ENCODE assay signal across 19 cellular contexts in the genomic region with DNA sequence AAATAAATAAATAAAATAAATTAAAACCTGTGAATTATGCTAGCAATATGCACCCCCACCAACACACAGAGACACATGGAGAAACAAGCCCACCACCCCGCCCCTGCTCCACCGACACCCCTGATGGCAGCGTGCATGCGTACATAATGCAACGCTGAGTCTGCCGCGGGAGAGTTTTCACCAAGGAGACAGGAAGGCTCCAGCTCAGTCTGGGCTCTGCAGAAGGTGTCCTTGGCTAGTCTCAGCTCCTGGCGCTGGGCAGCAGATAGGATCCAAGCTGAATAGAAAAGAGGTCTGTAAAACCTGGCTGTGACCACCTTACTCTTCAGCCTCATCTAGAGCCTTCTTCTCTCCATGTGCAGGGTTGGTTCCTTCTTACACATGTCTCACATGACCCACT. TPM values are rescaled to one million over a fixed set of nuclear protein-coding genes. Genes with fewer than 3 reads are reported as not detected.
DNase-seq lines count a peak whose midpoint lies in the region; ATAC-seq lines count a peak whose summit lies in the region.
"Had no signal": no experiment of that assay in that cellular context is flagged by ENCODE, and none has a peak within 500 bp of the region (broad histone marks: within the 10 kb centered on the region; RNA-seq: fewer than 3 reads in every experiment).

No MANE protein-coding gene starts in this region.

- no peaks in the 10 kb centered on the region for H3K27me3 Mint-ChIP-seq in CD4-positive, CD25-positive, alpha-beta regulatory T cell
- H3K27me3 Mint-ChIP-seq: B cell had no signal

- no peak overlapping the region for H3K4me3 ChIP-seq in CD4-positive, CD25-positive, alpha-beta regulatory T cell (ENCODE audit: low read depth, low read length)
- no peak overlapping the region for H3K4me3 ChIP-seq in neuronal stem cell (ENCODE audit: low read length in 2 of 2)
- H3K4me3 ChIP-seq: BLaER1 treated with 17β-estradiol and CSF1 and Interleukin-3, amounts not matched to agents 10 nM and 100 nM had no signal

- no peaks in the 10 kb centered on the region for H3K36me3 ChIP-seq in CD4-positive, CD25-positive, alpha-beta regulatory T cell (ENCODE audit: control insufficient read depth, insufficient read depth, low read length)
- no peaks in the 10 kb centered on the region for H3K36me3 ChIP-seq in neuronal stem cell (replicated peaks in 1 of 2; ENCODE audit: control insufficient read depth in 2 of 2, insufficient read depth in 2 of 2, low read length in 2 of 2)
- H3K36me3 ChIP-seq: BLaER1 treated with 17β-estradiol and CSF1 and Interleukin-3, amounts not matched to agents 10 nM and 100 nM had no signal

- H3K14ac ChIP-seq in neuronal stem cell (ENCODE audit: low read length), result no peak overlapping the region

- no peak overlapping the region for H4K91ac ChIP-seq in neuronal stem cell (ENCODE audit: low read depth, low read length, poor library complexity)

- H2BK15ac ChIP-seq in neuronal stem cell (ENCODE audit: low read length), result peak overlapping the region; percentile 55

- H3K36me3 Mint-ChIP-seq in CD4-positive, CD25-positive, alpha-beta regulatory T cell, result no peaks in the 10 kb centered on the region
- H3K36me3 Mint-ChIP-seq: CD8-positive, alpha-beta T cell had no signal

- no CpG with 5 or more reads among the region's 8 CpGs for WGBS in neuronal stem cell (ENCODE audit: extremely low coverage in 2 of 2, insufficient read length in 2 of 2, insufficient replicate concordance in 1 of 2), 2 donors

- H3K4ac ChIP-seq in neuronal stem cell (ENCODE audit: low read length), result no peak overlapping the region

- peaks cover 19% of the 10 kb centered on the region for H3K4me1 ChIP-seq in CD4-positive, CD25-positive, alpha-beta regulatory T cell (ENCODE audit: control insufficient read depth, insufficient read depth, low read length, poor library complexity, severe bottlenecking)
- no peaks in the 10 kb centered on the region for H3K4me1 ChIP-seq in neuronal stem cell (ENCODE audit: control insufficient read depth in 2 of 2, insufficient read depth in 1 of 2, low read depth in 1 of 2, low read length in 2 of 2)
- H3K4me1 ChIP-seq: BLaER1 treated with 17β-estradiol and CSF1 and Interleukin-3, amounts not matched to agents 10 nM and 100 nM; Caco-2 had no signal

- no peaks in the 10 kb centered on the region for H3K9me3 ChIP-seq in CD4-positive, CD25-positive, alpha-beta regulatory T cell (ENCODE audit: control insufficient read depth in 2 of 2, low read length in 2 of 2)
- no peaks in the 10 kb centered on the region for H3K9me3 ChIP-seq in neuronal stem cell (replicated peaks in 1 of 2; ENCODE audit: control insufficient read depth in 2 of 2, insufficient read depth in 1 of 2, low read depth in 1 of 2, low read length in 2 of 2)
- H3K9me3 ChIP-seq: BLaER1 treated with 17β-estradiol and CSF1 and Interleukin-3, amounts not matched to agents 10 nM and 100 nM; Caco-2 had no signal

- no peak overlapping the region for H2BK5ac ChIP-seq in neuronal stem cell (ENCODE audit: low read length)

- H3K9ac ChIP-seq in neuronal stem cell (ENCODE audit: low read depth, low read length, poor library complexity), result peak overlapping the region; percentile 3
- H3K9ac ChIP-seq: BLaER1 treated with 17β-estradiol and CSF1 and Interleukin-3, amounts not matched to agents 10 nM and 100 nM had no signal

- H3K4me1 Mint-ChIP-seq in CD4-positive, CD25-positive, alpha-beta regulatory T cell, result peaks cover 30 to 43% (median 36%) of the 10 kb centered on the region in 4 donors
- H3K4me1 Mint-ChIP-seq: B cell had no signal

- no peak for ATAC-seq in CD4-positive, CD25-positive, alpha-beta regulatory T cell (ENCODE audit: low read depth in 2 of 2)
- ATAC-seq: CD8-positive, alpha-beta T cell had no signal

- no peak overlapping the region for H2AK5ac ChIP-seq in neuronal stem cell (ENCODE audit: low read depth, low read length)

- no peak overlapping the region for H3K23ac ChIP-seq in neuronal stem cell (ENCODE audit: low read depth, low read length, poor library complexity)

- H3K18ac ChIP-seq in neuronal stem cell (ENCODE audit: low read length), result peak overlapping the region; percentile 65

- no peak overlapping the region for H2AFZ ChIP-seq in neuronal stem cell (ENCODE audit: low read length)

- H3K27me3 ChIP-seq in CD4-positive, CD25-positive, alpha-beta regulatory T cell (ENCODE audit: control insufficient read depth, insufficient read depth, low read length), result no peaks in the 10 kb centered on the region
- H3K27me3 ChIP-seq in neuronal stem cell (ENCODE audit: control insufficient read depth in 3 of 3, insufficient read depth in 3 of 3, low read depth in 1 of 3, low read length in 3 of 3), result peaks cover 0 to 3% (median 0%) of the 10 kb centered on the region in 3 experiments
- H3K27me3 ChIP-seq: BLaER1 treated with 17β-estradiol and CSF1 and Interleukin-3, amounts not matched to agents 10 nM and 100 nM had no signal

- no peak overlapping the region for H2BK120ac ChIP-seq in neuronal stem cell (ENCODE audit: low read depth, low read length)

- H4K8ac ChIP-seq in neuronal stem cell (ENCODE audit: low read depth, low read length), result no peak overlapping the region

- no peak overlapping the region for H2BK12ac ChIP-seq in neuronal stem cell (ENCODE audit: low read length)

- peak overlapping the region; percentile 38 to 95 (median 62) for H3K27ac Mint-ChIP-seq in CD4-positive, CD25-positive, alpha-beta regulatory T cell
- H3K27ac Mint-ChIP-seq: B cell; CD8-positive, alpha-beta T cell had no signal

- H3K9me3 Mint-ChIP-seq in CD4-positive, CD25-positive, alpha-beta regulatory T cell, result peaks cover 0 to 3% (median 0%) of the 10 kb centered on the region in 7 donors
- H3K9me3 Mint-ChIP-seq: CD8-positive, alpha-beta T cell had no signal

- H3K79me1 ChIP-seq in neuronal stem cell (ENCODE audit: low read depth, low read length), result peaks cover 2% of the 10 kb centered on the region

- no peak overlapping the region for H3K4me3 Mint-ChIP-seq in CD4-positive, CD25-positive, alpha-beta regulatory T cell
- H3K4me3 Mint-ChIP-seq: B cell; CD8-positive, alpha-beta T cell had no signal

- H3K4me2 ChIP-seq in neuronal stem cell (ENCODE audit: insufficient read depth, low read length, poor library complexity, severe bottlenecking), result no peak overlapping the region
- H3K4me2 ChIP-seq: BLaER1 treated with 17β-estradiol and CSF1 and Interleukin-3, amounts not matched to agents 10 nM and 100 nM had no signal

- no peak overlapping the region for H3K27ac ChIP-seq in CD4-positive, CD25-positive, alpha-beta regulatory T cell (ENCODE audit: insufficient read depth, low read length, poor library complexity, severe bottlenecking)
- H3K27ac ChIP-seq in neuronal stem cell (replicated peaks; ENCODE audit: low read length), result no peak overlapping the region
- H3K27ac ChIP-seq: BLaER1 treated with 17β-estradiol and CSF1 and Interleukin-3, amounts not matched to agents 10 nM and 100 nM; C4-2B had no signal

- no peak for DNase-seq in CD4-positive, CD25-positive, alpha-beta regulatory T cell
- DNase-seq in NCI-H69 (lab: John Stamatoyannopoulos, UW), result peak; percentile 18
- no peak for DNase-seq in neuronal stem cell (ENCODE audit: low spot score)
- no peak for DNase-seq in DMS 273 treated with DMSO at 0.1 percent for 48 hours (lab: John Stamatoyannopoulos, UW)
- DNase-seq in central memory CD4-positive, alpha-beta T cell, result no peak
- no peak for DNase-seq in DMS79 treated with DMSO at 0.1 percent for 48 hours (lab: John Stamatoyannopoulos, UW)
- no peak for DNase-seq in cerebellum (ENCODE audit: low spot score)
- DNase-seq: 8988T; ACHN; Caco-2; Calu3; CD8-positive, alpha-beta T cell; DMS153; DMS53; DMS79; GF-D8 had no signal

RNA-seq across cellular contexts. Expression of a gene that starts 26.5 kb away (rescaled TPM):
- total RNA-seq in CD4-positive, CD25-positive, alpha-beta regulatory T cell, result 165 TPM
- polyA plus RNA-seq in CD4-positive, CD25-positive, alpha-beta regulatory T cell, result 1 to 10 TPM; 5.2 to 7.9 (median 6.3) TPM
- 7.9 TPM for polyA plus RNA-seq in neuronal stem cell (2013, experiment 1 of 2)
- polyA plus RNA-seq in neuronal stem cell (2013, experiment 2 of 2), result 8.0 TPM
- 26.9 TPM for total RNA-seq in cerebellum
